13 cellular contexts compared by ENCODE assay signal in the genomic region with DNA sequence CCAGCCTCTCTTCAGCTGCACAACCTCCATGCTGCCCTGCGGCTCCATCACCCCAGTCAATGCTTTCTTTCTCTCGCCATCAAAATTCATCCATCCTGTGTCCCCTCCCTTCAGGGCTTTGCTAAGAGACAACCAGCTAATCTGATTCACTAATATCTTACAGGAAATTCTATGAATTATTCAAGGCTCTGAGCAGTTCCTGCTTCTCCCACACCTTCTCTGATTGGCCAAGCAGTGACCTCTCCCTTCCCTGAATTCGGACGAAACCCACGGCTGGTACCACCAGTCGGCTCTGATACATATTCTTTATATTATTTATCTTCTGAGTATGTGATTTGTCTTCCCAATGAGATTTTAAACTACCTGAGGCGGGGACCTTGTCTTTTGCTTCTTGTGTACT. TPM values are rescaled to one million over a fixed set of nuclear protein-coding genes. Genes with fewer than 3 reads are reported as not detected.
DNase-seq lines count a peak whose midpoint lies in the region; ATAC-seq and TF ChIP-seq lines count a peak whose summit lies in the region.
"Had no signal": no experiment of that assay in that cellular context is flagged by ENCODE, and none has a peak within 500 bp of the region (broad histone marks: within the 10 kb centered on the region; RNA-seq: fewer than 3 reads in every experiment).

No MANE protein-coding gene starts in this region.

- H3K4me1 ChIP-seq in HUES6 (ENCODE audit: control insufficient read depth, insufficient read depth, low read length): peaks cover 36% of the 10 kb centered on the region

- H3K9me3 Mint-ChIP-seq in activated T-cell treated with anti-CD3 and anti-CD28 coated beads, Interleukin-2, amount 50 U/mL, for 72 hours: no peaks in the 10 kb centered on the region
- no peaks in the 10 kb centered on the region for H3K9me3 Mint-ChIP-seq in osteocyte (ENCODE audit: unreplicated experiment)

- peaks cover 10% of the 10 kb centered on the region; the same call in 1 of the 2 replicates for H3K27me3 ChIP-seq in HUES6 (ENCODE audit: control insufficient read depth, insufficient read depth, low read length)
- H3K27me3 ChIP-seq: adrenal gland had no signal

- H3K27ac ChIP-seq in HUES6 (ENCODE audit: low read depth, low read length) (no peak overlapping the region), caudate nucleus (ENCODE audit: low read depth, low read length) (no peak overlapping the region)
- H3K27ac ChIP-seq: adrenal gland had no signal

- no peak overlapping the region for H3K4me3 ChIP-seq in HUES6 (ENCODE audit: low read depth, low read length)

- peaks cover 74% of the 10 kb centered on the region for H3K4me1 Mint-ChIP-seq in activated T-cell treated with anti-CD3 and anti-CD28 coated beads, Interleukin-2, amount 50 U/mL, for 72 hours (ENCODE audit: low read depth)
- H3K4me1 Mint-ChIP-seq in osteocyte (ENCODE audit: unreplicated experiment): peaks cover 37% of the 10 kb centered on the region

- no peaks in the 10 kb centered on the region for H3K27me3 Mint-ChIP-seq in activated T-cell treated with anti-CD3 and anti-CD28 coated beads, Interleukin-2, amount 50 U/mL, for 72 hours (ENCODE audit: low read depth)
- no peaks in the 10 kb centered on the region for H3K27me3 Mint-ChIP-seq in osteocyte (ENCODE audit: unreplicated experiment)

- H3K27ac Mint-ChIP-seq in activated T-cell treated with anti-CD3 and anti-CD28 coated beads, Interleukin-2, amount 50 U/mL, for 72 hours: no peak overlapping the region
- H3K27ac Mint-ChIP-seq in osteocyte (ENCODE audit: unreplicated experiment): no peak overlapping the region

- H3K36me3 ChIP-seq in HUES6 (ENCODE audit: control insufficient read depth, insufficient read depth, low read length): no peaks in the 10 kb centered on the region
- H3K36me3 ChIP-seq: adrenal gland had no signal

- no peak for TF ChIP-seq CTCF in osteocyte (IDR thresholded peaks at IDR 0.05)

- peak overlapping the region; percentile 39 to 89 for H3K4me3 Mint-ChIP-seq in activated T-cell treated with anti-CD3 and anti-CD28 coated beads, Interleukin-2, amount 50 U/mL, for 72 hours
- peak overlapping the region; percentile 7 for H3K4me3 Mint-ChIP-seq in osteocyte (ENCODE audit: unreplicated experiment)

- H3K9ac ChIP-seq in HUES6 (ENCODE audit: low read length): peak overlapping the region; percentile 6

- no peaks in the 10 kb centered on the region for H3K9me3 ChIP-seq in HUES6 (ENCODE audit: control insufficient read depth, insufficient read depth, low read depth, low read length)
- H3K9me3 ChIP-seq: adrenal gland had no signal

- H3K36me3 Mint-ChIP-seq in activated T-cell treated with anti-CD3 and anti-CD28 coated beads, Interleukin-2, amount 50 U/mL, for 72 hours (ENCODE audit: insufficient read depth in 2 of 2): peaks cover 4 to 6% of the 10 kb centered on the region in 2 donors
- peaks cover 2% of the 10 kb centered on the region for H3K36me3 Mint-ChIP-seq in osteocyte (ENCODE audit: unreplicated experiment)

- DNase-seq in activated T-cell treated with anti-CD3 and anti-CD28 coated beads, Interleukin-2, amount 50 U/mL, for 72 hours: no peak
- no peak for DNase-seq in activated T-cell treated with anti-CD3 and anti-CD28 coated beads, Interleukin-2, amount 50 U/mL, for 1 hour
- DNase-seq in epidermal melanocyte (ENCODE audit: insufficient read length, low spot score) (peak; percentile 72), osteocyte (ENCODE audit: extremely low spot score, unreplicated experiment) (no peak), caudate nucleus (lab: John Stamatoyannopoulos, UW) (no peak), NCI-H2081 treated with DMSO at 0.1 percent for 48 hours (lab: John Stamatoyannopoulos, UW) (no peak)
- DNase-seq: activated CD4-positive, alpha-beta T cell treated with anti-CD3 and anti-CD28 coated beads, Interleukin-2, amount 50 U/mL, for 4 hours; NCI-H1092 treated with DMSO at 0.1 percent for 48 hours; NCI-H446; stimulated activated CD4-positive, alpha-beta T cell treated with anti-CD3 and anti-CD28 coated beads, Interleukin-4, amount 100 ng/mL, for 1 hour had no signal

- no peak for ATAC-seq in activated T-cell treated with anti-CD3 and anti-CD28 coated beads, Interleukin-2, amount 50 U/mL, for 72 hours (replicated peaks in 1 of 2)
- no peak for ATAC-seq in HG02678 (IDR thresholded peaks at IDR 0.05; ENCODE audit: unreplicated experiment)

RNA-seq across cellular contexts. Expression of a gene that starts 13.9 kb away (rescaled TPM):
- 10 to 100 TPM; 49.9 to 52.5 TPM for total RNA-seq in activated T-cell treated with anti-CD3 and anti-CD28 coated beads, Interleukin-2, amount 50 U/mL, for 72 hours
- total RNA-seq in osteocyte: 21.6 and 22.8 TPM in 2 replicates

RNA-seq across cellular contexts. Expression of a gene that starts 54.9 kb away (rescaled TPM):
- total RNA-seq in activated T-cell treated with anti-CD3 and anti-CD28 coated beads, Interleukin-2, amount 50 U/mL, for 72 hours: 10 to 100 TPM; 54.9 to 55.4 TPM
- 20.5 and 22.6 TPM in 2 replicates for total RNA-seq in osteocyte
